1 cellular context compared by ENCODE assay signal in genomic region chr3:112384769-112385168, GRCh38.
TF ChIP-seq lines count a peak whose summit lies in the region.

No MANE protein-coding gene starts in this region.

TF ChIP-seq in H1, 55 proteins besides CTCF, POLR2A, EP300 and RAD21:
- TF ChIP-seq KDM1A (IDR thresholded peaks at IDR 0.05; ENCODE audit: borderline replicate concordance, low read length) (no peak), SIN3A (conservative IDR thresholded peaks at IDR 0.05 in 1 of 2, IDR thresholded peaks at IDR 0.05 in 1 of 2; ENCODE audit: low read depth in 1 of 2, low read length in 2 of 2) (no peak), KDM5A (IDR thresholded peaks at IDR 0.05; ENCODE audit: low read length) (no peak), SUZ12 (IDR thresholded peaks at IDR 0.05; ENCODE audit: low read length) (no peak), EGR1 (IDR thresholded peaks at IDR 0.05; ENCODE audit: borderline replicate concordance, low read depth, low read length) (no peak), KDM4A (IDR thresholded peaks at IDR 0.05; ENCODE audit: low read depth, low read length, severe bottlenecking) (no peak), ATF3 (IDR thresholded peaks at IDR 0.05; ENCODE audit: insufficient read depth, low read depth, low read length) (no peak), POLR2AphosphoS5 (IDR thresholded peaks at IDR 0.05; ENCODE audit: low read depth, low read length) (no peak), CREB1 (IDR thresholded peaks at IDR 0.05) (no peak), EZH2 (IDR thresholded peaks at IDR 0.05; ENCODE audit: low read depth, low read length, severe bottlenecking) (no peak), SAP30 (IDR thresholded peaks at IDR 0.05; ENCODE audit: insufficient read depth, insufficient replicate concordance, low read length) (no peak), ZNF274 (IDR thresholded peaks at IDR 0.05; ENCODE audit: borderline replicate concordance, extremely low read depth, low read length) (no peak), GABPA (IDR thresholded peaks at IDR 0.05; ENCODE audit: borderline replicate concordance, insufficient read depth, low read length) (no peak), HDAC2 (IDR thresholded peaks at IDR 0.05; ENCODE audit: borderline replicate concordance in 1 of 2, low read depth in 2 of 2, low read length in 2 of 2) (no peak), TAF1 (IDR thresholded peaks at IDR 0.05; ENCODE audit: low read depth, low read length) (no peak), TAF7 (optimal IDR thresholded peaks at IDR 0.05; ENCODE audit: borderline replicate concordance, low read depth, low read length) (no peak), SP1 (IDR thresholded peaks at IDR 0.05; ENCODE audit: low read depth, low read length) (no peak), TBP (IDR thresholded peaks at IDR 0.05; ENCODE audit: low read depth, low read length) (no peak), BACH1 (IDR thresholded peaks at IDR 0.05; ENCODE audit: low read length) (no peak), ATF2 (IDR thresholded peaks at IDR 0.05; ENCODE audit: low read length) (no peak)
